ENCODE assay signal across 14 cellular contexts in genomic region chr4:3215733-3216132, GRCh38. TPM values are rescaled to one million over a fixed set of nuclear protein-coding genes. Genes with fewer than 3 reads are reported as not detected.
DNase-seq lines count a peak whose midpoint lies in the region; ATAC-seq and TF ChIP-seq lines count a peak whose summit lies in the region.
"Had no signal": no experiment of that assay in that cellular context is flagged by ENCODE, and none has a peak within 500 bp of the region (broad histone marks: within the 10 kb centered on the region; RNA-seq: fewer than 3 reads in every experiment).

No MANE protein-coding gene starts in this region.

- ATAC-seq in left ventricle myocardium superior (no peak), sciatic nerve (no peak), GM19397 (IDR thresholded peaks at IDR 0.05; ENCODE audit: unreplicated experiment) (no peak)

- TF ChIP-seq CTCF in right atrium auricular region (IDR thresholded peaks at IDR 0.05) (no peak), glutamatergic neuron (IDR thresholded peaks at IDR 0.05; ENCODE audit: partially characterized antibody, unreplicated experiment) (no peak)

- DNase-seq in left ventricle myocardium superior (peak; percentile 5), right atrium auricular region (ENCODE audit: low spot score) (no peak), glutamatergic neuron (peak; percentile 2), sciatic nerve (ENCODE audit: low spot score) (peak; percentile 17), OCI-M2 (lab: John Stamatoyannopoulos, UW; ENCODE audit: unreplicated experiment) (no peak)
- no peak for DNase-seq in activated CD4-positive, alpha-beta T cell treated with anti-CD3 and anti-CD28 coated beads, Interleukin-2, amount 10 ng/mL, durations not matched to agents 24 days and 14 days
- DNase-seq: ACHN; BE2C; CD4-positive, alpha-beta T cell; GOT3; H7; IMR-90 had no signal

- H3K4me1 ChIP-seq in right atrium auricular region: no peaks in the 10 kb centered on the region
- H3K4me1 ChIP-seq: BE2C, Caco-2 had no signal

- H3K4me3 ChIP-seq in right atrium auricular region: no peak overlapping the region

- intact Hi-C loops in left ventricle myocardium superior (cut with micrococcal nuclease): no loop called here
- intact Hi-C loops in sciatic nerve (cut with DNase I): no loop called here
- intact Hi-C loops in activated CD4-positive, alpha-beta T cell treated with anti-CD3 and anti-CD28 coated beads, Interleukin-2, amount 10 ng/mL, durations not matched to agents 24 days and 14 days (cut with micrococcal nuclease): no loop called here

- H3K4me3 Mint-ChIP-seq in glutamatergic neuron (ENCODE audit: unreplicated experiment): no peak overlapping the region
- H3K4me3 Mint-ChIP-seq in activated CD4-positive, alpha-beta T cell treated with anti-CD3 and anti-CD28 coated beads, Interleukin-2, amount 10 ng/mL, durations not matched to agents 24 days and 14 days: no peak overlapping the region
- H3K4me3 Mint-ChIP-seq: CD4-positive, alpha-beta T cell had no signal

- no peaks in the 10 kb centered on the region for H3K36me3 Mint-ChIP-seq in glutamatergic neuron (ENCODE audit: unreplicated experiment)
- H3K36me3 Mint-ChIP-seq in activated CD4-positive, alpha-beta T cell treated with anti-CD3 and anti-CD28 coated beads, Interleukin-2, amount 10 ng/mL, durations not matched to agents 24 days and 14 days (ENCODE audit: low read depth): peaks cover 55% of the 10 kb centered on the region

- no peak overlapping the region for H3K27ac Mint-ChIP-seq in glutamatergic neuron (ENCODE audit: unreplicated experiment)
- H3K27ac Mint-ChIP-seq in activated CD4-positive, alpha-beta T cell treated with anti-CD3 and anti-CD28 coated beads, Interleukin-2, amount 10 ng/mL, durations not matched to agents 24 days and 14 days: no peak overlapping the region
- H3K27ac Mint-ChIP-seq: CD4-positive, alpha-beta T cell had no signal

- H3K36me3 ChIP-seq in right atrium auricular region: peaks cover 89% of the 10 kb centered on the region

- H3K9me3 Mint-ChIP-seq in glutamatergic neuron (ENCODE audit: unreplicated experiment): peaks cover 8% of the 10 kb centered on the region
- no peaks in the 10 kb centered on the region for H3K9me3 Mint-ChIP-seq in activated CD4-positive, alpha-beta T cell treated with anti-CD3 and anti-CD28 coated beads, Interleukin-2, amount 10 ng/mL, durations not matched to agents 24 days and 14 days
- H3K9me3 Mint-ChIP-seq: CD4-positive, alpha-beta T cell had no signal

- H3K9me3 ChIP-seq in right atrium auricular region: no peaks in the 10 kb centered on the region
- H3K9me3 ChIP-seq: BE2C, Caco-2 had no signal

- H3K4me1 Mint-ChIP-seq in glutamatergic neuron (ENCODE audit: low read depth, unreplicated experiment): no peaks in the 10 kb centered on the region
- H3K4me1 Mint-ChIP-seq in activated CD4-positive, alpha-beta T cell treated with anti-CD3 and anti-CD28 coated beads, Interleukin-2, amount 10 ng/mL, durations not matched to agents 24 days and 14 days: peaks cover 4% of the 10 kb centered on the region

- H3K27me3 Mint-ChIP-seq in glutamatergic neuron (ENCODE audit: unreplicated experiment): peaks cover 7% of the 10 kb centered on the region
- H3K27me3 Mint-ChIP-seq in activated CD4-positive, alpha-beta T cell treated with anti-CD3 and anti-CD28 coated beads, Interleukin-2, amount 10 ng/mL, durations not matched to agents 24 days and 14 days: no peaks in the 10 kb centered on the region
- H3K27me3 Mint-ChIP-seq: CD4-positive, alpha-beta T cell had no signal

- H3K27ac ChIP-seq in right atrium auricular region: no peak overlapping the region

- H3K27me3 ChIP-seq in right atrium auricular region: no peaks in the 10 kb centered on the region
- H3K27me3 ChIP-seq: BE2C had no signal

RNA-seq across cellular contexts. Expression of gene MSANTD1, which starts 33.2 kb away (rescaled TPM):
- total RNA-seq in left ventricle myocardium superior (0.45 TPM), right atrium auricular region (not detected), glutamatergic neuron (ENCODE audit: unreplicated experiment) (2.6 TPM), sciatic nerve (1.8 TPM)
- 0.62 and 0.70 TPM in 2 replicates for total RNA-seq in activated CD4-positive, alpha-beta T cell treated with anti-CD3 and anti-CD28 coated beads, Interleukin-2, amount 10 ng/mL, durations not matched to agents 24 days and 14 days

Comparison
In these comparisons a context has a peak if more than half of its experiments do, and no peak if none do; other contexts are left out.
1. DNase-seq: peak in left ventricle myocardium superior (single experiment), glutamatergic neuron (single experiment) and sciatic nerve (single experiment); none in right atrium auricular region (single experiment), activated CD4-positive, alpha-beta T cell treated with anti-CD3 and anti-CD28 coated beads, Interleukin-2, amount 10 ng/mL, durations not matched to agents 24 days and 14 days (single experiment) and OCI-M2 (single experiment).